ENCODE assay signal across 19 cellular contexts in genomic region chr13:98317573-98318171, GRCh38.
DNase-seq lines count a peak whose midpoint lies in the region; ATAC-seq and TF ChIP-seq lines count a peak whose summit lies in the region.
"Had no signal": no experiment of that assay in that cellular context is flagged by ENCODE, and none has a peak within 500 bp of the region (broad histone marks: within the 10 kb centered on the region; RNA-seq: fewer than 3 reads in every experiment).

No MANE protein-coding gene starts in this region.

- H3K9me3 Mint-ChIP-seq in nephron progenitor cell: no peaks in the 10 kb centered on the region
- H3K9me3 Mint-ChIP-seq: CD8-positive, alpha-beta T cell; GM23338; H9; HFFc6 had no signal

- intact Hi-C loops in cardiac septum (cut with DNase I) (no loop called here), left ventricle myocardium superior (cut with micrococcal nuclease) (no loop called here), left colon (cut with DNase I, micrococcal nuclease) (no loop called here)

- peaks cover 4% of the 10 kb centered on the region for H3K27me3 Mint-ChIP-seq in nephron progenitor cell (ENCODE audit: low read depth, poor library complexity)

- no peak overlapping the region for H3K4me3 Mint-ChIP-seq in nephron progenitor cell
- H3K4me3 Mint-ChIP-seq: B cell; CD4-positive, CD25-positive, alpha-beta regulatory T cell; CD8-positive, alpha-beta T cell; GM23338; H9; HFFc6 had no signal

- DNase-seq in cardiac septum (ENCODE audit: low spot score) (peak; percentile 26), left ventricle myocardium superior (no peak), left colon (no peak), nephron progenitor cell (no peak), NOMO-1 treated with dmso at 0.1 percent for 144 hours (lab: John Stamatoyannopoulos, UW; ENCODE audit: unreplicated experiment) (no peak), NCI-H2227 treated with DMSO at 0.1 percent for 48 hours (lab: John Stamatoyannopoulos, UW) (no peak), SHP77 (lab: John Stamatoyannopoulos, UW) (no peak)
- DNase-seq: CD4-positive, CD25-positive, alpha-beta regulatory T cell; CD8-positive, alpha-beta T cell; DMS 273 treated with DMSO at 0.1 percent for 48 hours; DMS79; EL; GDM1; H9; HFFc6 had no signal

- no peak for TF ChIP-seq CTCF in nephron progenitor cell (IDR thresholded peaks at IDR 0.05)

- H3K27ac Mint-ChIP-seq in nephron progenitor cell: peak overlapping the region; percentile 62
- H3K27ac Mint-ChIP-seq: B cell; CD4-positive, CD25-positive, alpha-beta regulatory T cell; CD8-positive, alpha-beta T cell; HFFc6 had no signal

- no peak for ATAC-seq in left ventricle myocardium superior
- peak; percentile 57 for ATAC-seq in left colon
- ATAC-seq: CD8-positive, alpha-beta T cell; GM12878; GM23338; HCT116 had no signal

- peaks cover 67% of the 10 kb centered on the region for H3K36me3 Mint-ChIP-seq in nephron progenitor cell (ENCODE audit: low read depth)
- H3K36me3 Mint-ChIP-seq: CD4-positive, CD25-positive, alpha-beta regulatory T cell; CD8-positive, alpha-beta T cell had no signal

- peaks cover 82% of the 10 kb centered on the region for H3K4me1 Mint-ChIP-seq in nephron progenitor cell
- H3K4me1 Mint-ChIP-seq: B cell; CD4-positive, CD25-positive, alpha-beta regulatory T cell had no signal
